ENCODE assay signal across 9 cellular contexts in genomic region chr17:4332296-4332970, GRCh38. TPM values are rescaled to one million over a fixed set of nuclear protein-coding genes. Genes with fewer than 3 reads are reported as not detected.
DNase-seq lines count a peak whose midpoint lies in the region; ATAC-seq, FAIRE-seq and TF ChIP-seq lines count a peak whose summit lies in the region.
"Had no signal": no experiment of that assay in that cellular context is flagged by ENCODE, and none has a peak within 500 bp of the region (broad histone marks: within the 10 kb centered on the region; RNA-seq: fewer than 3 reads in every experiment).

No MANE protein-coding gene starts in this region.

- H3K9me3 ChIP-seq in RWPE2 (ENCODE audit: severe bottlenecking) (no peaks in the 10 kb centered on the region), esophagus squamous epithelium (no peaks in the 10 kb centered on the region), psoas muscle (no peaks in the 10 kb centered on the region), upper lobe of left lung (no peaks in the 10 kb centered on the region)

- DNase-seq in activated CD4-positive, alpha-beta T cell treated with anti-CD3 and anti-CD28 coated beads for 36 hours: no peak
- no peak for DNase-seq in activated CD4-positive, alpha-beta T cell treated with anti-CD3 and anti-CD28 coated beads, Interleukin-2, amount 50 U/mL, for 4 hours
- DNase-seq in RWPE2 (ENCODE audit: low spot score): no peak
- DNase-seq in esophagus squamous epithelium (lab: John Stamatoyannopoulos, UW): no peak
- DNase-seq in psoas muscle: no peak
- DNase-seq in upper lobe of left lung: no peak
- DNase-seq in urothelium cell line (ENCODE audit: low spot score): no peak
- DNase-seq: NCI-H1105 had no signal

- H3K4me3 ChIP-seq in RWPE2 (ENCODE audit: severe bottlenecking) (no peak overlapping the region), esophagus squamous epithelium (no peak overlapping the region), psoas muscle (peak overlapping the region; percentile 1), upper lobe of left lung (no peak overlapping the region)

- H3K27me3 ChIP-seq in RWPE2 (ENCODE audit: insufficient read depth, poor library complexity, severe bottlenecking): no peaks in the 10 kb centered on the region
- H3K27me3 ChIP-seq in esophagus squamous epithelium: no peaks in the 10 kb centered on the region
- H3K27me3 ChIP-seq in psoas muscle (ENCODE audit: insufficient read depth in 3 of 3, low read length in 2 of 3): no peaks in the 10 kb centered on the region
- H3K27me3 ChIP-seq in upper lobe of left lung: no peaks in the 10 kb centered on the region

- H3K4me3 Mint-ChIP-seq in activated CD4-positive, alpha-beta T cell treated with anti-CD3 and anti-CD28 coated beads for 36 hours: no peak overlapping the region

- CTCF ChIA-PET in activated CD4-positive, alpha-beta T cell treated with anti-CD3 and anti-CD28 coated beads for 36 hours (lab: Charles Lee): interaction anchor here (0.7 to 1.1 kb wide), 5 partner anchors 9 to 202 kb away, joined by 3 to 5 read pairs (median 3); no protein-coding TSS in a partner anchor

- no peak for TF ChIP-seq POLR2A in esophagus squamous epithelium (IDR thresholded peaks at IDR 0.05)
- TF ChIP-seq POLR2A in upper lobe of left lung (IDR thresholded peaks at IDR 0.05): no peak

- 65 to 68% methylated on average over 6 of the region's 6 CpGs for WGBS in esophagus squamous epithelium, 2 donors
- 51 to 65% (median 52%) methylated on average over 6 of the region's 6 CpGs for WGBS in psoas muscle, 3 donors
- WGBS in upper lobe of left lung, 2 donors: 77 to 80% methylated on average over 6 of the region's 6 CpGs

- H3K36me3 ChIP-seq in RWPE2 (ENCODE audit: low read depth) (peaks cover 17% of the 10 kb centered on the region), esophagus squamous epithelium (peaks cover 0 to 3% (median 0%) of the 10 kb centered on the region in 3 donors), psoas muscle (ENCODE audit: insufficient read depth in 1 of 2, low read depth in 1 of 2) (peaks cover 0 to 7% of the 10 kb centered on the region in 2 donors), upper lobe of left lung (no peaks in the 10 kb centered on the region)

- peak; percentile 13 for ATAC-seq in activated CD4-positive, alpha-beta T cell treated with anti-CD3 and anti-CD28 coated beads for 36 hours
- ATAC-seq in RWPE2 (ENCODE audit: low read depth): peak; percentile 41; the same call in 2 of the 3 replicates
- peak; percentile 27 to 56 (median 32) for ATAC-seq in psoas muscle
- ATAC-seq in upper lobe of left lung (ENCODE audit: low FRiP score in 2 of 2): no peak
- no peak for ATAC-seq in GM21825 (IDR thresholded peaks at IDR 0.05; ENCODE audit: unreplicated experiment)

- intact Hi-C loops in activated CD4-positive, alpha-beta T cell treated with anti-CD3 and anti-CD28 coated beads for 36 hours (cut with DNase I, micrococcal nuclease): no loop called here
- intact Hi-C loops in esophagus squamous epithelium (cut with DNase I): no loop called here
- intact Hi-C loops in psoas muscle (cut with DNase I): no loop called here

- POLR2A ChIA-PET in activated CD4-positive, alpha-beta T cell treated with anti-CD3 and anti-CD28 coated beads for 36 hours (lab: Charles Lee): interaction anchor here (0.5 kb wide), 1 partner anchor 90 kb away, joined by 3 read pairs; no protein-coding TSS in a partner anchor

- H3K27me3 Mint-ChIP-seq in activated CD4-positive, alpha-beta T cell treated with anti-CD3 and anti-CD28 coated beads for 36 hours: no peaks in the 10 kb centered on the region

- H3K27ac ChIP-seq in RWPE2 (ENCODE audit: poor library complexity, severe bottlenecking) (peak overlapping the region; percentile 21), esophagus squamous epithelium (peak overlapping the region; percentile 10 to 84 (median 58)), psoas muscle (peak overlapping the region; percentile 87), upper lobe of left lung (no peak overlapping the region)

- H3K4me1 Mint-ChIP-seq in activated CD4-positive, alpha-beta T cell treated with anti-CD3 and anti-CD28 coated beads for 36 hours: peaks cover 68% of the 10 kb centered on the region

- TF ChIP-seq CTCF in RWPE2 (IDR thresholded peaks at IDR 0.05; ENCODE audit: poor library complexity, severe bottlenecking) (no peak), esophagus squamous epithelium (IDR thresholded peaks at IDR 0.05) (no peak), psoas muscle (IDR thresholded peaks at IDR 0.05) (no peak), upper lobe of left lung (IDR thresholded peaks at IDR 0.05) (no peak)

- peak overlapping the region; percentile 22 for H3K27ac Mint-ChIP-seq in activated CD4-positive, alpha-beta T cell treated with anti-CD3 and anti-CD28 coated beads for 36 hours

- H3K4me1 ChIP-seq in RWPE2 (ENCODE audit: insufficient read depth, poor library complexity, severe bottlenecking): peaks cover 58% of the 10 kb centered on the region
- H3K4me1 ChIP-seq in esophagus squamous epithelium: peaks cover 9 to 83% (median 31%) of the 10 kb centered on the region in 3 donors
- H3K4me1 ChIP-seq in psoas muscle: peaks cover 74% of the 10 kb centered on the region
- peaks cover 6 to 16% (median 9%) of the 10 kb centered on the region in 4 donors for H3K4me1 ChIP-seq in upper lobe of left lung

- no peaks in the 10 kb centered on the region for H3K9me3 Mint-ChIP-seq in activated CD4-positive, alpha-beta T cell treated with anti-CD3 and anti-CD28 coated beads for 36 hours (ENCODE audit: low read depth)

- TF ChIP-seq EP300 in upper lobe of left lung (IDR thresholded peaks at IDR 0.05): no peak

- FAIRE-seq in urothelium cell line (lab: Jason Lieb, UNC): no peak

- peaks cover 8% of the 10 kb centered on the region for H3K36me3 Mint-ChIP-seq in activated CD4-positive, alpha-beta T cell treated with anti-CD3 and anti-CD28 coated beads for 36 hours (ENCODE audit: low read depth)

RNA-seq across cellular contexts. Expression of gene UBE2G1, which starts 34.0 kb away (rescaled TPM):
- total RNA-seq in activated CD4-positive, alpha-beta T cell treated with anti-CD3 and anti-CD28 coated beads for 36 hours: 10 to 100 TPM; 51.0 to 52.9 TPM
- total RNA-seq in esophagus squamous epithelium: 10 to 100 TPM; 52.5 to 88.2 (median 73.5) TPM
- 100 to 1,000 TPM; 152 to 239 (median 175) TPM for total RNA-seq in psoas muscle
- 100 to 1,000 TPM in 1 of 3 donors, 10 to 100 TPM in 2; 54.6 to 128 (median 73.0) TPM for polyA plus RNA-seq in psoas muscle
- total RNA-seq in upper lobe of left lung: 10 to 100 TPM; 24.5 to 45.8 (median 35.8) TPM

Comparison
In these comparisons a context has a peak if more than half of its experiments do, and no peak if none do; other contexts are left out.
1. ATAC-seq: peak in activated CD4-positive, alpha-beta T cell treated with anti-CD3 and anti-CD28 coated beads for 36 hours (single experiment), RWPE2 (single experiment) and psoas muscle (4 of 4); none in upper lobe of left lung (0 of 2) and GM21825 (single experiment).
2. H3K27ac ChIP-seq: peak in RWPE2 (single experiment), esophagus squamous epithelium (4 of 4) and psoas muscle (single experiment); none in upper lobe of left lung (0 of 4).